In the genomic region with DNA sequence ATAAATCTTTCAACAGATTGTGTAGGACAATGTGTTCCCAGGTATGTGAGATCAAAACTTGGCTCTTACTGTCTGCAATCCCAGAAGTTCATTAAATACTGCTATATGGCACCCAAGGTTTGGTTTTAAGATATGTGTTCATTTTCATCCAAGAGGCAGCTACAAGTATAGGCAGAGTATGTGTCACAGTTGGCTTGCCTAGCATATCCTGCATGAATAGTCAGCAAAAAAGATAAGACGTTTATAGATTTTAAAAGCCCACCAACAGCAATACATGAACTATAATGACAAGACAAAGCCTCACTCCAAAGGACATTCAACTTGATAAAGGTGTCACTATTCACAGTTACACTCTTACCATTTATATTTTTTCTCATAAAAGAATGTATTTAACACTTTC, we compare ENCODE assay signal across 23 cellular contexts.
A peak's percentile ranks its signal among the peaks of the same experiment; 100 is the strongest.
DNase-seq lines count a peak whose midpoint lies in the region; ATAC-seq, FAIRE-seq and TF ChIP-seq lines count a peak whose summit lies in the region.
"Had no signal": no experiment of that assay in that cellular context is flagged by ENCODE, and none has a peak within 500 bp of the region (broad histone marks: within the 10 kb centered on the region; RNA-seq: fewer than 3 reads in every experiment).

No MANE protein-coding gene starts in this region.

- H3K4me1 Mint-ChIP-seq in T-helper 17 cell: no peaks in the 10 kb centered on the region
- H3K4me1 Mint-ChIP-seq: CD4-positive, alpha-beta memory T cell; IgD-negative memory B cell had no signal

- H3K9ac ChIP-seq in SK-N-MC (ENCODE audit: insufficient read length): no peak overlapping the region

- no peaks in the 10 kb centered on the region for H3K36me3 ChIP-seq in SK-N-MC (ENCODE audit: insufficient read depth, low read length)
- no peaks in the 10 kb centered on the region for H3K36me3 ChIP-seq in bronchial epithelial cell (ENCODE audit: control insufficient read depth, insufficient read depth, low read length)

- H3K9me3 ChIP-seq in SK-N-MC (ENCODE audit: low read depth, low read length) (no peaks in the 10 kb centered on the region), T-helper 17 cell (ENCODE audit: control insufficient read depth, low read length, poor library complexity, severe bottlenecking) (peaks cover 2% of the 10 kb centered on the region)

- no peak for DNase-seq in SK-N-MC (ENCODE audit: low read depth, low spot score)
- peak; percentile 1 for DNase-seq in bronchial epithelial cell (ENCODE audit: low read depth)
- peak; percentile 53 for DNase-seq in fibroblast of the aortic adventitia (ENCODE audit: low read depth)
- DNase-seq in stimulated activated CD8-positive, alpha-beta memory T cell treated with anti-CD3 and anti-CD28 coated beads, Interleukin-4, amount 100 ng/mL, for 48 hours: no peak
- no peak for DNase-seq in T-helper 17 cell
- no peak for DNase-seq in UCSD-AML1 (lab: John Stamatoyannopoulos, UW; ENCODE audit: unreplicated experiment)
- DNase-seq: ACHN; AML-193; CD4-positive, alpha-beta memory T cell; DMS153; DMS79; GDM1; GOT3; H7; HFFc6 had no signal

- no peaks in the 10 kb centered on the region for H3K27me3 ChIP-seq in bronchial epithelial cell (ENCODE audit: control insufficient read depth, insufficient read depth, low read length)

- no peak overlapping the region for H3K27ac Mint-ChIP-seq in T-helper 17 cell
- H3K27ac Mint-ChIP-seq: CD4-positive, alpha-beta memory T cell; HFFc6; IgD-negative memory B cell had no signal

- H3K4me3 ChIP-seq in SK-N-MC (peak overlapping the region; percentile 30), bronchial epithelial cell (ENCODE audit: low read depth, low read length) (no peak overlapping the region), fibroblast of the aortic adventitia (ENCODE audit: low read depth, low read length) (no peak overlapping the region)

- no peaks in the 10 kb centered on the region for H3K36me3 Mint-ChIP-seq in T-helper 17 cell (ENCODE audit: low read depth)
- H3K36me3 Mint-ChIP-seq: CD4-positive, alpha-beta memory T cell; IgD-negative memory B cell had no signal

- no peak for FAIRE-seq in bronchial epithelial cell (lab: Jason Lieb, UNC)
- FAIRE-seq: A204.1, GM12892, GM18507, HTR-8/SVneo had no signal

- no peak for TF ChIP-seq CTCF in bronchial epithelial cell (IDR thresholded peaks at IDR 0.05; ENCODE audit: insufficient read depth, low read length, severe bottlenecking)
- no peak for TF ChIP-seq CTCF in fibroblast of the aortic adventitia (IDR thresholded peaks at IDR 0.05; ENCODE audit: insufficient read depth, low read length)

- ATAC-seq in T-helper 17 cell: no peak
- no peak for ATAC-seq in HG02885 (IDR thresholded peaks at IDR 0.05; ENCODE audit: poor library complexity, unreplicated experiment)
- ATAC-seq: HCT116 had no signal

- H3K27me3 Mint-ChIP-seq in T-helper 17 cell: no peaks in the 10 kb centered on the region
- H3K27me3 Mint-ChIP-seq: CD4-positive, alpha-beta memory T cell; IgD-negative memory B cell had no signal

- no peak overlapping the region for H3K4me3 Mint-ChIP-seq in T-helper 17 cell
- H3K4me3 Mint-ChIP-seq: CD4-positive, alpha-beta memory T cell; HFFc6; IgD-negative memory B cell had no signal

- peak overlapping the region; percentile 59; the same call in 1 of the 2 replicates for H3K27ac ChIP-seq in SK-N-MC
- H3K27ac ChIP-seq: C4-2B had no signal

Comparison
In these comparisons a context has a peak if more than half of its experiments do, and no peak if none do; other contexts are left out.
1. DNase-seq: peak in bronchial epithelial cell (single experiment) and fibroblast of the aortic adventitia (single experiment); none in SK-N-MC (single experiment), stimulated activated CD8-positive, alpha-beta memory T cell treated with anti-CD3 and anti-CD28 coated beads, Interleukin-4, amount 100 ng/mL, for 48 hours (single experiment), T-helper 17 cell (0 of 3) and UCSD-AML1 (single experiment).